Comparison of ENCODE assay signal across 24 cellular contexts in genomic region chr3:69803871-69804270, GRCh38.
"Had no signal": no experiment of that assay in that cellular context is flagged by ENCODE, and none has a peak within 500 bp of the region (broad histone marks: within the 10 kb centered on the region; RNA-seq: fewer than 3 reads in every experiment).

No MANE protein-coding gene starts in this region.

- H3K4me3 Mint-ChIP-seq: activated CD4-positive, alpha-beta memory T cell treated with anti-CD3 and anti-CD28 coated beads, Interleukin-2, amount 10 ng/mL, durations not matched to agents 7 days and 5 days; activated CD8-positive, alpha-beta memory T cell treated with anti-CD3 and anti-CD28 coated beads, Interleukin-2, amount 10 ng/mL, durations not matched to agents 7 days and 5 days; activated naive CD8-positive, alpha-beta T cell treated with anti-CD3 and anti-CD28 coated beads, Interleukin-2, amount 10 ng/mL, durations not matched to agents 7 days and 5 days; memory B cell; naive thymus-derived CD8-positive, alpha-beta T cell; stimulated activated effector memory CD8-positive, alpha-beta T cell treated with anti-CD3 and anti-CD28 coated beads, Interleukin-12 subunit alpha, Interleukin-12 subunit beta, amount 100 ng/mL, for 72 hours had no signal

- H3K9me3 ChIP-seq: body of pancreas, heart right ventricle, ovary, upper lobe of right lung had no signal

- ATAC-seq: activated CD8-positive, alpha-beta memory T cell treated with anti-CD3 and anti-CD28 coated beads, Interleukin-2, amount 10 ng/mL, durations not matched to agents 7 days and 5 days; body of pancreas; heart right ventricle; left ventricle myocardium superior; naive thymus-derived CD8-positive, alpha-beta T cell; sciatic nerve; stimulated activated effector memory CD8-positive, alpha-beta T cell treated with anti-CD3 and anti-CD28 coated beads, Interleukin-12 subunit alpha, Interleukin-12 subunit beta, amount 100 ng/mL, for 72 hours; upper lobe of right lung had no signal

- H3K27me3 Mint-ChIP-seq: activated CD4-positive, alpha-beta memory T cell treated with anti-CD3 and anti-CD28 coated beads, Interleukin-2, amount 10 ng/mL, durations not matched to agents 7 days and 5 days; activated CD8-positive, alpha-beta memory T cell treated with anti-CD3 and anti-CD28 coated beads, Interleukin-2, amount 10 ng/mL, durations not matched to agents 7 days and 5 days had no signal

- H3K27me3 ChIP-seq: body of pancreas, dorsolateral prefrontal cortex, heart right ventricle, ovary, upper lobe of right lung had no signal

- H3K36me3 Mint-ChIP-seq: activated CD8-positive, alpha-beta memory T cell treated with anti-CD3 and anti-CD28 coated beads, Interleukin-2, amount 10 ng/mL, durations not matched to agents 7 days and 5 days; activated naive CD8-positive, alpha-beta T cell treated with anti-CD3 and anti-CD28 coated beads, Interleukin-2, amount 10 ng/mL, durations not matched to agents 7 days and 5 days; memory B cell; naive thymus-derived CD8-positive, alpha-beta T cell; stimulated activated effector memory CD8-positive, alpha-beta T cell treated with anti-CD3 and anti-CD28 coated beads, Interleukin-12 subunit alpha, Interleukin-12 subunit beta, amount 100 ng/mL, for 72 hours had no signal

- DNase-seq: activated CD4-positive, alpha-beta memory T cell treated with anti-CD3 and anti-CD28 coated beads, Interleukin-2, amount 10 ng/mL, durations not matched to agents 7 days and 5 days; activated CD4-positive, alpha-beta T cell treated with anti-CD3 and anti-CD28 coated beads for 48 hours; activated CD4-positive, CD25-positive, alpha-beta regulatory T cell; activated CD8-positive, alpha-beta memory T cell treated with anti-CD3 and anti-CD28 coated beads, Interleukin-2, amount 10 ng/mL, durations not matched to agents 7 days and 5 days; activated naive CD4-positive, alpha-beta T cell treated with Interleukin-2 at 50 U/mL for 16 hours; activated naive CD8-positive, alpha-beta T cell treated with anti-CD3 and anti-CD28 coated beads, Interleukin-2, amount 10 ng/mL, durations not matched to agents 7 days and 5 days; amygdala; body of pancreas; caudate nucleus; dorsolateral prefrontal cortex; heart right ventricle; left ventricle myocardium superior; naive thymus-derived CD8-positive, alpha-beta T cell; ovary; stimulated activated CD4-positive, alpha-beta T cell treated with anti-CD3 and anti-CD28 coated beads, Interleukin-4, amount 100 ng/mL, for 24 hours; T-helper 1 cell; T-helper 9 cell; upper lobe of right lung had no signal

- H3K4me1 Mint-ChIP-seq: activated CD4-positive, alpha-beta memory T cell treated with anti-CD3 and anti-CD28 coated beads, Interleukin-2, amount 10 ng/mL, durations not matched to agents 7 days and 5 days; activated CD8-positive, alpha-beta memory T cell treated with anti-CD3 and anti-CD28 coated beads, Interleukin-2, amount 10 ng/mL, durations not matched to agents 7 days and 5 days; activated naive CD8-positive, alpha-beta T cell treated with anti-CD3 and anti-CD28 coated beads, Interleukin-2, amount 10 ng/mL, durations not matched to agents 7 days and 5 days; memory B cell; naive thymus-derived CD8-positive, alpha-beta T cell; stimulated activated effector memory CD8-positive, alpha-beta T cell treated with anti-CD3 and anti-CD28 coated beads, Interleukin-12 subunit alpha, Interleukin-12 subunit beta, amount 100 ng/mL, for 72 hours had no signal

- H3K36me3 ChIP-seq: heart right ventricle, ovary, upper lobe of right lung had no signal

- H3K4me3 ChIP-seq: body of pancreas, dorsolateral prefrontal cortex, heart right ventricle, ovary, smooth muscle cell, upper lobe of right lung had no signal

- H3K27ac ChIP-seq: body of pancreas, dorsolateral prefrontal cortex, epithelial cell of prostate, heart right ventricle, ovary, upper lobe of right lung had no signal

- H3K4me1 ChIP-seq: body of pancreas, upper lobe of right lung had no signal

- H3K9me3 Mint-ChIP-seq: activated CD4-positive, alpha-beta memory T cell treated with anti-CD3 and anti-CD28 coated beads, Interleukin-2, amount 10 ng/mL, durations not matched to agents 7 days and 5 days; activated naive CD8-positive, alpha-beta T cell treated with anti-CD3 and anti-CD28 coated beads, Interleukin-2, amount 10 ng/mL, durations not matched to agents 7 days and 5 days; activated T-helper 2 cell treated with anti-CD3 and anti-CD28 coated beads, Interferon-gamma antibody, Interleukin-2, Interleukin-4, amounts not matched to agents 10 μg/mL and 5 μg/mL and 100 μg/mL, durations not matched to agents 14 hours and 24 hours and 36 hours had no signal

- H3K4me2 ChIP-seq: smooth muscle cell had no signal
